Comparison of ENCODE assay signal across 9 cellular contexts in genomic region chr1:23902611-23903278, GRCh38. TPM values are rescaled to one million over a fixed set of nuclear protein-coding genes. Genes with fewer than 3 reads are reported as not detected.
DNase-seq lines count a peak whose midpoint lies in the region; ATAC-seq and TF ChIP-seq lines count a peak whose summit lies in the region.
"Had no signal": no experiment of that assay in that cellular context is flagged by ENCODE, and none has a peak within 500 bp of the region (broad histone marks: within the 10 kb centered on the region; RNA-seq: fewer than 3 reads in every experiment).

No MANE protein-coding gene starts in this region.

- H3K36me3 ChIP-seq in endodermal cell (ENCODE audit: control insufficient read depth, insufficient read depth, low read length): no peaks in the 10 kb centered on the region
- H3K36me3 ChIP-seq in mucosa of descending colon (ENCODE audit: low read depth): no peaks in the 10 kb centered on the region
- no peaks in the 10 kb centered on the region for H3K36me3 ChIP-seq in thoracic aorta

- intact Hi-C loops in mucosa of descending colon (cut with DNase I, micrococcal nuclease): no loop called here

- peak overlapping the region; percentile 42 for H3K4me3 Mint-ChIP-seq in endodermal cell

- H3K4me3 ChIP-seq in endodermal cell (ENCODE audit: low read length): peak overlapping the region; percentile 64
- H3K4me3 ChIP-seq in mucosa of descending colon: no peak overlapping the region
- H3K4me3 ChIP-seq in thoracic aorta: peak overlapping the region; percentile 74

- no peaks in the 10 kb centered on the region for H3K9me3 ChIP-seq in endodermal cell (ENCODE audit: control insufficient read depth, low read length)
- no peaks in the 10 kb centered on the region for H3K9me3 ChIP-seq in mucosa of descending colon
- no peaks in the 10 kb centered on the region for H3K9me3 ChIP-seq in thoracic aorta

- ATAC-seq in mucosa of descending colon (peak; percentile 36), thoracic aorta (ENCODE audit: insufficient number of reproducible peaks, low FRiP score, low read depth) (no peak), HG03108 (IDR thresholded peaks at IDR 0.05; ENCODE audit: unreplicated experiment) (no peak), HG03460 (IDR thresholded peaks at IDR 0.05; ENCODE audit: unreplicated experiment) (no peak), GM21737 (IDR thresholded peaks at IDR 0.05; ENCODE audit: unreplicated experiment) (no peak)

- no peaks in the 10 kb centered on the region for H3K4me1 ChIP-seq in endodermal cell (ENCODE audit: control insufficient read depth, insufficient read depth, low read length)
- no peaks in the 10 kb centered on the region for H3K4me1 ChIP-seq in mucosa of descending colon (ENCODE audit: low read depth)
- peaks cover 2 to 7% of the 10 kb centered on the region in 2 donors for H3K4me1 ChIP-seq in thoracic aorta (ENCODE audit: control insufficient read depth in 1 of 2, low read depth in 2 of 2)

- peaks cover 7% of the 10 kb centered on the region for H3K4me1 Mint-ChIP-seq in endodermal cell

- TF ChIP-seq CTCF in endodermal cell (conservative IDR thresholded peaks at IDR 0.05) (no peak), mucosa of descending colon (IDR thresholded peaks at IDR 0.05) (no peak), thoracic aorta (IDR thresholded peaks at IDR 0.05) (no peak)

- H3K27ac Mint-ChIP-seq in endodermal cell: no peak overlapping the region

- DNase-seq in NCI-H2227 treated with DMSO at 0.1 percent for 48 hours (lab: John Stamatoyannopoulos, UW) (peak; percentile 14), endodermal cell (peak; percentile 64), mucosa of descending colon (no peak), thoracic aorta (ENCODE audit: low spot score) (no peak)
- DNase-seq: activated naive CD4-positive, alpha-beta T cell treated with Interleukin-2 at 50 U/mL for 16 hours had no signal

- H3K9me3 Mint-ChIP-seq in endodermal cell: no peaks in the 10 kb centered on the region

- H3K27ac ChIP-seq in endodermal cell (ENCODE audit: low read depth, low read length): no peak overlapping the region
- no peak overlapping the region for H3K27ac ChIP-seq in thoracic aorta

- WGBS in endodermal cell (ENCODE audit: insufficient coverage in 1 of 2, insufficient read length in 1 of 2), 2 experiments: 17 to 20% methylated on average over 30 to 78 of the region's 78 CpGs

- no peak overlapping the region for H3K9ac ChIP-seq in endodermal cell (ENCODE audit: extremely low read depth, low read length, poor library complexity, severe bottlenecking)

- H3K27me3 Mint-ChIP-seq in endodermal cell (ENCODE audit: insufficient read depth): peaks cover 53% of the 10 kb centered on the region

- H3K27me3 ChIP-seq in endodermal cell (ENCODE audit: control insufficient read depth, insufficient read depth, low read length, poor library complexity, severe bottlenecking) (peaks cover 49% of the 10 kb centered on the region), thoracic aorta (replicated peaks; ENCODE audit: insufficient read depth) (no peaks in the 10 kb centered on the region)

- H3K36me3 Mint-ChIP-seq in endodermal cell (ENCODE audit: low read depth): no peaks in the 10 kb centered on the region

RNA-seq across cellular contexts. Expression of gene CNR2, which starts 10.4 kb away (rescaled TPM):
- total RNA-seq in endodermal cell (not detected), mucosa of descending colon (under 1 TPM; 0.06 to 0.19 (median 0.17) TPM), thoracic aorta (under 1 TPM in 1 of 2 donors, not detected in 1; 0.41 TPM)
- not detected for polyA plus RNA-seq in endodermal cell (2013, experiment 1 of 2)
- not detected for polyA plus RNA-seq in endodermal cell (2013, experiment 2 of 2)
- total RNA-seq: H4 had no signal

RNA-seq across cellular contexts. Expression of gene FUCA1, which starts 34.7 kb away (rescaled TPM):
- total RNA-seq in endodermal cell: 10 to 100 TPM in 1 of 2 donors, 1 to 10 TPM in 1; 9.7 to 14.0 TPM
- polyA plus RNA-seq in endodermal cell (2013, experiment 1 of 2): 4.7 TPM
- polyA plus RNA-seq in endodermal cell (2013, experiment 2 of 2): 4.4 TPM
- total RNA-seq in mucosa of descending colon: 100 to 1,000 TPM in 2 of 3 donors, 10 to 100 TPM in 1; 82.2 to 171 (median 159) TPM
- 10 to 100 TPM; 30.5 to 70.8 TPM for total RNA-seq in thoracic aorta

RNA-seq across cellular contexts. Expression of gene PNRC2, which starts 56.9 kb away (rescaled TPM):
- total RNA-seq in endodermal cell: 100 to 1,000 TPM; 107 to 108 TPM
- polyA plus RNA-seq in endodermal cell (2013, experiment 1 of 2): 132 TPM
- 128 TPM for polyA plus RNA-seq in endodermal cell (2013, experiment 2 of 2)
- 100 to 1,000 TPM; 116 to 137 (median 121) TPM for total RNA-seq in mucosa of descending colon
- 100 to 1,000 TPM in 1 of 2 donors, 10 to 100 TPM in 1; 77.6 to 143 TPM for total RNA-seq in thoracic aorta

Comparison
In these comparisons a context has a peak if more than half of its experiments do, and no peak if none do; other contexts are left out.
1. DNase-seq: peak in NCI-H2227 treated with DMSO at 0.1 percent for 48 hours (single experiment) and endodermal cell (single experiment); none in mucosa of descending colon (0 of 3) and thoracic aorta (single experiment).